9 cellular contexts compared by ENCODE assay signal in the genomic region with DNA sequence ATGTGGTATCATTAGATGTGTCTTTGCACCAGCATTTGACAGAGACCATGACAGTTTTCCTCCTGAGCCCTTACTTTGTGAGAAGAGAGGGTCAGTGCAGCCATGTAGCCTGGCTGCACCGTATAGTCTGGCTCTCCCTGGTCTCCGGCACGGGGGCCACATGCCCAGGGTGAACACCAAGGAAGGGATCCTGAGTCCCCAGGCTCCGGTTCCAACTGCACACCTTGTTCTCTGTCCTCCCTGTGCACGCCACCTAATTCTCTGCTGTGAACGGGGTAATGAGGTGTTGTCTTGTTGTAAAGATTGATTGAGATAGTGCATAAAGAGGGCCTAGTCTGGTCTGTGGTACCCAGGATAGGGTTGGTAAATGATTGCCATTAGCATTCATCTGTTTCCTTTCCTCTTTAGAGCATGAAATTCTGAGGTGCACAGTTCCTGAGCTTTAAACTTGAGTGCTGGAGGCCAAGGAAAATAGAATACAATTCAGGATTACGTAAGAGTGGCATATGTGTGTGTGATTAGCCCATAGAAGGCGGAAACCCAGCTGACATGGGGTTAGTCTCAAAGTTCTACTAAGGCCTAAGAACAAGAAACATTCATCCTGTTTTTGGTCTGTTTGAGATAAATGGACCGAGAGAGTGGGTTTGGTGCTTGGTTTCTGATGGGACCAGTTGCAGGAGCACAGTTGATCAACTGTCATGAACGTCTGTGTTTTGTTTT. TPM values are rescaled to one million over a fixed set of nuclear protein-coding genes. Genes with fewer than 3 reads are reported as not detected.
DNase-seq lines count a peak whose midpoint lies in the region; ATAC-seq and TF ChIP-seq lines count a peak whose summit lies in the region.
"Had no signal": no experiment of that assay in that cellular context is flagged by ENCODE, and none has a peak within 500 bp of the region (broad histone marks: within the 10 kb centered on the region; RNA-seq: fewer than 3 reads in every experiment).

No MANE protein-coding gene starts in this region.

- peaks cover 100% of the 10 kb centered on the region for H3K4me1 Mint-ChIP-seq in activated naive CD8-positive, alpha-beta T cell treated with anti-CD3 and anti-CD28 coated beads, Interleukin-2, amount 50 U/mL, for 24 hours
- peaks cover 46% of the 10 kb centered on the region for H3K4me1 Mint-ChIP-seq in mesothelial cell of epicardium

- no peaks in the 10 kb centered on the region for H3K9me3 Mint-ChIP-seq in activated naive CD8-positive, alpha-beta T cell treated with anti-CD3 and anti-CD28 coated beads, Interleukin-2, amount 50 U/mL, for 24 hours
- H3K9me3 Mint-ChIP-seq in mesothelial cell of epicardium, result no peaks in the 10 kb centered on the region

- no peak overlapping the region for H3K27ac ChIP-seq in caudate nucleus (ENCODE audit: low read depth, low read length)

- H3K27me3 Mint-ChIP-seq in activated naive CD8-positive, alpha-beta T cell treated with anti-CD3 and anti-CD28 coated beads, Interleukin-2, amount 50 U/mL, for 24 hours, result no peaks in the 10 kb centered on the region
- H3K27me3 Mint-ChIP-seq in mesothelial cell of epicardium (ENCODE audit: low read depth), result no peaks in the 10 kb centered on the region

- DNase-seq in CD1c-positive myeloid dendritic cell (ENCODE audit: extremely low spot score) (peak; percentile 34), Kasumi-1 (lab: John Stamatoyannopoulos, UW) (peak; percentile 87 to 92), mesothelial cell of epicardium (ENCODE audit: low spot score in 2 of 2, unreplicated experiment in 2 of 2) (no peak), caudate nucleus (lab: John Stamatoyannopoulos, UW) (no peak), AG08396 (ENCODE audit: low spot score) (no peak), Ammon's horn (ENCODE audit: low spot score) (no peak)
- no peak for DNase-seq in activated naive CD8-positive, alpha-beta T cell treated with anti-CD3 and anti-CD28 coated beads, Interleukin-2, amount 50 U/mL, for 24 hours
- DNase-seq: NCI-H748 treated with DMSO at 0.1 percent for 48 hours had no signal

- peaks cover 41% of the 10 kb centered on the region for H3K36me3 Mint-ChIP-seq in activated naive CD8-positive, alpha-beta T cell treated with anti-CD3 and anti-CD28 coated beads, Interleukin-2, amount 50 U/mL, for 24 hours (ENCODE audit: low read depth)
- peaks cover 3% of the 10 kb centered on the region for H3K36me3 Mint-ChIP-seq in mesothelial cell of epicardium

- no peak for TF ChIP-seq CTCF in mesothelial cell of epicardium (IDR thresholded peaks at IDR 0.05; ENCODE audit: unreplicated experiment)

- H3K27ac Mint-ChIP-seq in activated naive CD8-positive, alpha-beta T cell treated with anti-CD3 and anti-CD28 coated beads, Interleukin-2, amount 50 U/mL, for 24 hours, result peak overlapping the region; percentile 95
- H3K27ac Mint-ChIP-seq in mesothelial cell of epicardium, result peak overlapping the region; percentile 55

- peak overlapping the region; percentile 27 for H3K4me3 Mint-ChIP-seq in activated naive CD8-positive, alpha-beta T cell treated with anti-CD3 and anti-CD28 coated beads, Interleukin-2, amount 50 U/mL, for 24 hours
- H3K4me3 Mint-ChIP-seq in mesothelial cell of epicardium, result no peak overlapping the region

- no peak for ATAC-seq in activated naive CD8-positive, alpha-beta T cell treated with anti-CD3 and anti-CD28 coated beads, Interleukin-2, amount 50 U/mL, for 24 hours
- no peak for ATAC-seq in HG02588 (IDR thresholded peaks at IDR 0.05; ENCODE audit: unreplicated experiment)

RNA-seq across cellular contexts. Expression of a gene that starts 55.5 kb away (rescaled TPM):
- total RNA-seq in mesothelial cell of epicardium, result 57.5 to 59.5 TPM (median 58.9 TPM) in 3 replicates

Comparison
In these comparisons a context has a peak if more than half of its experiments do, and no peak if none do; other contexts are left out.
1. DNase-seq: peak in CD1c-positive myeloid dendritic cell (single experiment) and Kasumi-1 (2 of 2); none in activated naive CD8-positive, alpha-beta T cell treated with anti-CD3 and anti-CD28 coated beads, Interleukin-2, amount 50 U/mL, for 24 hours (single experiment), mesothelial cell of epicardium (0 of 2), caudate nucleus (0 of 61), AG08396 (single experiment) and Ammon's horn (single experiment).